ENCODE assay signal across 8 cellular contexts in genomic region chr2:27264253-27264752, GRCh38. TPM values are rescaled to one million over a fixed set of nuclear protein-coding genes. Genes with fewer than 3 reads are reported as not detected.
DNase-seq lines count a peak whose midpoint lies in the region; ATAC-seq and TF ChIP-seq lines count a peak whose summit lies in the region.

No MANE protein-coding gene starts in this region.

- no peak overlapping the region for H3T11ph ChIP-seq in H9 (ENCODE audit: low read length)

- WGBS in H9 (ENCODE audit: extremely low coverage, insufficient read length, low lambda C conversion rate) = no CpG with 5 or more reads among the region's 38 CpGs
- 1 to 2% methylated on average over 38 of the region's 38 CpGs for WGBS in sigmoid colon, 2 donors

- H2BK5ac ChIP-seq in H9 (ENCODE audit: insufficient read length, low read length) = no peak overlapping the region

- TF ChIP-seq CTCF in H9 (conservative IDR thresholded peaks at IDR 0.05) (no peak), sigmoid colon (IDR thresholded peaks at IDR 0.05) (no peak)

- peak; percentile 39 to 56 (median 53) for ATAC-seq in T-cell (replicated peaks in 1 of 4)
- ATAC-seq in Right ventricle myocardium superior (ENCODE audit: poor library complexity) = peak; percentile 49
- no peak for ATAC-seq in GM18870 (IDR thresholded peaks at IDR 0.05; ENCODE audit: unreplicated experiment)
- no peak for ATAC-seq in GM21737 (IDR thresholded peaks at IDR 0.05; ENCODE audit: unreplicated experiment)

- no peak overlapping the region for H4K5ac ChIP-seq in H9 (ENCODE audit: insufficient read length, low read depth, low read length)

- H2BK15ac ChIP-seq in H9 (ENCODE audit: low read depth, low read length) = no peak overlapping the region

- H4K91ac ChIP-seq in H9 (ENCODE audit: insufficient read length, low read depth, low read length) = no peak overlapping the region

- intact Hi-C loops in Right ventricle myocardium superior (cut with DNase I) (no loop called here), sigmoid colon (cut with DNase I) (no loop called here)

- POLR2A ChIA-PET in T-cell (lab: Charles Lee) = no interaction called here

- H3K14ac ChIP-seq in H9 (ENCODE audit: insufficient read depth, low read length) = peak overlapping the region; percentile 86; the same call in 1 of the 2 replicates

- H2AK5ac ChIP-seq in H9 (ENCODE audit: insufficient read length, low read length) = no peak overlapping the region

- H3K4me3 Mint-ChIP-seq in H9 = peak overlapping the region; percentile 64 to 88
- H3K4me3 Mint-ChIP-seq in T-cell = peak overlapping the region in 2 of 3 donors; percentile 84 to 85

- no peak overlapping the region for H4K8ac ChIP-seq in H9 (replicated peaks; ENCODE audit: insufficient read length, low read depth, low read length)

- H3K27me3 Mint-ChIP-seq in H9 (ENCODE audit: low read depth) (peaks cover 31% of the 10 kb centered on the region), T-cell (peaks cover 36 to 43% of the 10 kb centered on the region in 2 donors)

- no peaks in the 10 kb centered on the region for H4K20me1 ChIP-seq in H9 (ENCODE audit: control insufficient read depth, insufficient read depth, insufficient read length)

- H3K36me3 ChIP-seq in sigmoid colon = no peaks in the 10 kb centered on the region

- peak overlapping the region; percentile 44 for H3K4me2 ChIP-seq in H9 (ENCODE audit: insufficient read depth, insufficient read length, low read length)

- no peak for TF ChIP-seq EP300 in sigmoid colon (IDR thresholded peaks at IDR 0.05)

- H3K56ac ChIP-seq in H9 (ENCODE audit: insufficient read length, low read depth, low read length) = no peak overlapping the region

- H3K23ac ChIP-seq in H9 (ENCODE audit: insufficient read length, low read depth, low read length) = no peak overlapping the region

- no peak overlapping the region for H3K4ac ChIP-seq in H9 (ENCODE audit: low read depth, low read length)

- H3K9ac ChIP-seq in H9 (ENCODE audit: extremely low read depth, insufficient read length, low read length) = no peak overlapping the region

- H3K18ac ChIP-seq in H9 (ENCODE audit: insufficient read length, low read depth, low read length) = no peak overlapping the region

- H2BK12ac ChIP-seq in H9 (ENCODE audit: insufficient read length, low read depth, low read length) = no peak overlapping the region

- H3K9me3 ChIP-seq in H9 (ENCODE audit: control insufficient read depth, low read depth, low read length) (no peaks in the 10 kb centered on the region), sigmoid colon (no peaks in the 10 kb centered on the region)

- peak overlapping the region in 3 of 4 donors; percentile 15 to 30 (median 26) for H3K4me3 ChIP-seq in sigmoid colon

- no peak overlapping the region for H2AFZ ChIP-seq in H9 (ENCODE audit: low read length)

- H3K27me3 ChIP-seq in H9 (ENCODE audit: insufficient read depth, low read length) (peaks cover 38% of the 10 kb centered on the region; the same call in 1 of the 2 replicates), sigmoid colon (peaks cover 43 to 95% (median 79%) of the 10 kb centered on the region in 3 donors)

- H3K36me3 Mint-ChIP-seq in H9 (ENCODE audit: insufficient read depth in 1 of 3, low read depth in 3 of 3) (no peaks in the 10 kb centered on the region; a peak in 2 of 7 replicates), T-cell (no peaks in the 10 kb centered on the region)

- peaks cover 20% of the 10 kb centered on the region for H3K23me2 ChIP-seq in H9 (ENCODE audit: insufficient read length, low read depth, low read length, poor library complexity, severe bottlenecking)

- DNase-seq in H9 (peak; percentile 63), T-cell (peak in 3 of 34 experiments; percentile 9 to 30 (median 18)), Right ventricle myocardium superior (no peak), sigmoid colon (no peak), AG08396 (ENCODE audit: low spot score) (no peak), Kasumi-1 (lab: John Stamatoyannopoulos, UW) (no peak)

- H3K4me1 Mint-ChIP-seq in H9 (peaks cover 24 to 29% of the 10 kb centered on the region in 2 experiments), T-cell (peaks cover 28 to 35% (median 30%) of the 10 kb centered on the region in 3 donors)

- TF ChIP-seq POLR2A in sigmoid colon (IDR thresholded peaks at IDR 0.05) = no peak

- H3K9me3 Mint-ChIP-seq in H9 = no peaks in the 10 kb centered on the region; a peak in 2 of 5 replicates
- no peaks in the 10 kb centered on the region for H3K9me3 Mint-ChIP-seq in T-cell

- CTCF ChIA-PET in T-cell (lab: Charles Lee) = interaction anchor here (1.1 to 4.0 kb wide), 2 partner anchors 9 to 15 kb away, joined by 3 to 18 read pairs; no protein-coding TSS in a partner anchor

- no peak overlapping the region for H3K27ac Mint-ChIP-seq in H9
- H3K27ac Mint-ChIP-seq in T-cell = no peak overlapping the region

- H2BK120ac ChIP-seq in H9 (ENCODE audit: low read depth, low read length, poor library complexity, severe bottlenecking) = no peak overlapping the region

- no peaks in the 10 kb centered on the region for H3K79me1 ChIP-seq in H9 (ENCODE audit: insufficient read depth, low read depth, low read length, poor library complexity, severe bottlenecking)

- H3K79me2 ChIP-seq in H9 (ENCODE audit: insufficient read depth, low read length) = no peaks in the 10 kb centered on the region

- H3K27ac ChIP-seq in H9 (ENCODE audit: insufficient read length, low read depth, low read length) (no peak overlapping the region), sigmoid colon (no peak overlapping the region)

- H3K4me1 ChIP-seq in H9 (ENCODE audit: insufficient read depth, low read length) (no peaks in the 10 kb centered on the region; the same call in 1 of the 2 replicates), sigmoid colon (peaks cover 0 to 38% (median 37%) of the 10 kb centered on the region in 4 donors)

- H2BK20ac ChIP-seq in H9 (ENCODE audit: low read depth, low read length, poor library complexity, severe bottlenecking) = no peak overlapping the region

RNA-seq across cellular contexts. Expression of gene SLC30A3, which starts 1.5 kb away (rescaled TPM):
- total RNA-seq in H9 (2021) = 2.5 and 3.4 TPM in 2 replicates
- total RNA-seq in T-cell = under 1 TPM in 2 of 5 donors, not detected in 3; 0.06 to 0.26 TPM
- total RNA-seq in Right ventricle myocardium superior = 10.4 TPM
- total RNA-seq in sigmoid colon = 1 to 10 TPM in 1 of 4 donors, under 1 TPM in 2, not detected in 1; 0.28 to 1.1 (median 0.68) TPM
- under 1 TPM in 2 of 3 donors, not detected in 1; 0.10 to 0.60 TPM for polyA plus RNA-seq in sigmoid colon

RNA-seq across cellular contexts. Expression of gene DNAJC5G, which starts 10.9 kb away (rescaled TPM):
- total RNA-seq in H9 (2021) (0.37 and 0.44 TPM in 2 replicates), T-cell (not detected), Right ventricle myocardium superior (2.3 TPM), sigmoid colon (1 to 10 TPM in 1 of 4 donors, under 1 TPM in 1, not detected in 2; 0.71 to 1.7 TPM)
- polyA plus RNA-seq in sigmoid colon = not detected

RNA-seq across cellular contexts. Expression of gene TRIM54, which starts 17.9 kb away (rescaled TPM):
- total RNA-seq in H9 (2021) (4.6 and 5.0 TPM in 2 replicates), T-cell (not detected), Right ventricle myocardium superior (301 TPM), sigmoid colon (under 1 TPM in 1 of 4 donors, not detected in 3; 0.41 TPM)
- polyA plus RNA-seq in sigmoid colon = under 1 TPM in 2 of 3 donors, not detected in 1; 0.16 to 0.46 TPM

RNA-seq across cellular contexts. Expression of gene UCN, which starts 43.9 kb away (rescaled TPM):
- total RNA-seq in H9 (2021) (0.77 and 1.5 TPM in 2 replicates), T-cell (1 to 10 TPM; 1.8 to 7.8 (median 4.2) TPM), Right ventricle myocardium superior (0.59 TPM), sigmoid colon (1 to 10 TPM in 3 of 4 donors, under 1 TPM in 1; 0.71 to 6.5 (median 2.8) TPM)
- polyA plus RNA-seq in sigmoid colon = under 1 TPM in 1 of 3 donors, not detected in 2; 0.89 TPM

RNA-seq across cellular contexts. Expression of gene CAD, which starts 47.1 kb away (rescaled TPM):
- total RNA-seq in H9 (2021) (117 and 130 TPM in 2 replicates), T-cell (10 to 100 TPM; 38.5 to 78.2 (median 65.4) TPM), Right ventricle myocardium superior (8.6 TPM), sigmoid colon (10 to 100 TPM in 3 of 4 donors, 1 to 10 TPM in 1; 9.1 to 25.2 (median 17.1) TPM)
- polyA plus RNA-seq in sigmoid colon = 10 to 100 TPM in 1 of 3 donors, 1 to 10 TPM in 2; 1.8 to 27.4 (median 3.0) TPM

Comparison
In these comparisons a context has a peak if more than half of its experiments do, and no peak if none do; other contexts are left out.
1. ATAC-seq: peak in T-cell (4 of 4) and Right ventricle myocardium superior (single experiment); none in GM18870 (single experiment) and GM21737 (single experiment).
2. RNA of gene TRIM54, which starts 17.9 kb away (total RNA-seq): 301 TPM in Right ventricle myocardium superior (single experiment); 4.6 to 5.0 TPM in H9, 0.41 TPM in sigmoid colon and not detected in T-cell; every median in the first group is over 10 times any median in the second.